27 cellular contexts compared by ENCODE assay signal in genomic region chr18:47577520-47577919, GRCh38.
"Had no signal": no experiment of that assay in that cellular context is flagged by ENCODE, and none has a peak within 500 bp of the region (broad histone marks: within the 10 kb centered on the region; RNA-seq: fewer than 3 reads in every experiment).

No MANE protein-coding gene starts in this region.

- H3K4me3 ChIP-seq: esophagus muscularis mucosa, heart right ventricle, pancreas, psoas muscle, sigmoid colon, thyroid gland had no signal

- H3K36me3 ChIP-seq: esophagus muscularis mucosa, heart right ventricle, pancreas, sigmoid colon, thyroid gland had no signal

- H3K9me3 ChIP-seq: esophagus muscularis mucosa, heart right ventricle, pancreas, psoas muscle, sigmoid colon, thyroid gland had no signal

- H3K4me1 ChIP-seq: esophagus muscularis mucosa, heart right ventricle, pancreas, psoas muscle, sigmoid colon had no signal

- H3K27me3 ChIP-seq: sigmoid colon, thyroid gland had no signal

- H3K36me3 Mint-ChIP-seq: activated CD8-positive, alpha-beta memory T cell treated with anti-CD3 and anti-CD28 coated beads, Interleukin-2, amount 10 ng/mL, durations not matched to agents 7 days and 5 days; activated naive CD4-positive, alpha-beta T cell treated with anti-CD3 and anti-CD28 coated beads, Interleukin-2, amount 50 U/mL, for 24 hours; mesothelial cell of epicardium; naive thymus-derived CD8-positive, alpha-beta T cell; stimulated activated effector memory CD8-positive, alpha-beta T cell treated with anti-CD3 and anti-CD28 coated beads, Interleukin-12 subunit alpha, Interleukin-12 subunit beta, amount 100 ng/mL, for 72 hours had no signal

- H3K9me3 Mint-ChIP-seq: activated B cell treated with CpG ODN at 0.5 μM for 24 hours; activated CD8-positive, alpha-beta T cell treated with anti-CD3 and anti-CD28 coated beads for 36 hours; activated naive CD4-positive, alpha-beta T cell treated with anti-CD3 and anti-CD28 coated beads, Interleukin-2, amount 50 U/mL, for 24 hours; activated naive CD8-positive, alpha-beta T cell treated with anti-CD3 and anti-CD28 coated beads, Interleukin-2, amount 50 U/mL, for 24 hours; activated T-helper 2 cell treated with anti-CD3 and anti-CD28 coated beads, Interferon-gamma antibody, Interleukin-2, Interleukin-4, amounts not matched to agents 10 μg/mL and 5 μg/mL and 100 μg/mL, durations not matched to agents 14 hours and 24 hours and 36 hours; mesothelial cell of epicardium; stimulated activated effector memory CD8-positive, alpha-beta T cell treated with anti-CD3 and anti-CD28 coated beads, Interleukin-12 subunit alpha, Interleukin-12 subunit beta, amount 100 ng/mL, for 72 hours; stimulated activated naive CD8-positive, alpha-beta T cell treated with anti-CD3 and anti-CD28 coated beads, Interleukin-15, amount 100 ng/mL, for 72 hours had no signal

- H3K27ac ChIP-seq: esophagus muscularis mucosa, heart right ventricle, pancreas, psoas muscle, sigmoid colon, thyroid gland had no signal

- DNase-seq: activated B cell treated with CpG ODN at 0.5 μM for 24 hours; activated CD4-positive, alpha-beta T cell treated with anti-CD3 and anti-CD28 coated beads, Interleukin-2, amount 50 U/mL, for 1 hour; activated CD8-positive, alpha-beta memory T cell treated with anti-CD3 and anti-CD28 coated beads, Interleukin-2, amount 10 ng/mL, durations not matched to agents 7 days and 5 days; activated CD8-positive, alpha-beta T cell treated with anti-CD3 and anti-CD28 coated beads for 36 hours; activated naive CD8-positive, alpha-beta T cell treated with anti-CD3 and anti-CD28 coated beads, Interleukin-2, amount 50 U/mL, for 24 hours; activated T-cell treated with anti-CD3 and anti-CD28 coated beads, Interleukin-2, amount 50 U/mL, for 48 hours; amygdala; central memory CD4-positive, alpha-beta T cell; foreskin melanocyte; heart right ventricle; islet precursor cell; left cardiac atrium; left ventricle myocardium superior; naive thymus-derived CD8-positive, alpha-beta T cell; pancreas; psoas muscle; sigmoid colon; small intestine; stimulated activated CD4-positive, alpha-beta T cell treated with anti-CD3 and anti-CD28 coated beads, Interleukin-4, amount 100 ng/mL, for 24 hours; stimulated activated naive CD8-positive, alpha-beta T cell treated with anti-CD3 and anti-CD28 coated beads, Interleukin-15, amount 100 ng/mL, for 72 hours; T-helper 2 cell; thyroid gland had no signal

- H3K27ac Mint-ChIP-seq: activated B cell treated with CpG ODN at 0.5 μM for 24 hours; activated CD8-positive, alpha-beta memory T cell treated with anti-CD3 and anti-CD28 coated beads, Interleukin-2, amount 10 ng/mL, durations not matched to agents 7 days and 5 days; activated CD8-positive, alpha-beta T cell treated with anti-CD3 and anti-CD28 coated beads for 36 hours; activated naive CD4-positive, alpha-beta T cell treated with anti-CD3 and anti-CD28 coated beads, Interleukin-2, amount 50 U/mL, for 24 hours; activated naive CD8-positive, alpha-beta T cell treated with anti-CD3 and anti-CD28 coated beads, Interleukin-2, amount 50 U/mL, for 24 hours; activated T-helper 2 cell treated with anti-CD3 and anti-CD28 coated beads, Interferon-gamma antibody, Interleukin-2, Interleukin-4, amounts not matched to agents 10 μg/mL and 5 μg/mL and 100 μg/mL, durations not matched to agents 14 hours and 24 hours and 36 hours; mesothelial cell of epicardium; naive thymus-derived CD8-positive, alpha-beta T cell; stimulated activated effector memory CD8-positive, alpha-beta T cell treated with anti-CD3 and anti-CD28 coated beads, Interleukin-12 subunit alpha, Interleukin-12 subunit beta, amount 100 ng/mL, for 72 hours; stimulated activated naive CD8-positive, alpha-beta T cell treated with anti-CD3 and anti-CD28 coated beads, Interleukin-15, amount 100 ng/mL, for 72 hours had no signal

- H3K4me1 Mint-ChIP-seq: activated B cell treated with CpG ODN at 0.5 μM for 24 hours; activated CD8-positive, alpha-beta memory T cell treated with anti-CD3 and anti-CD28 coated beads, Interleukin-2, amount 10 ng/mL, durations not matched to agents 7 days and 5 days; activated naive CD4-positive, alpha-beta T cell treated with anti-CD3 and anti-CD28 coated beads, Interleukin-2, amount 50 U/mL, for 24 hours; activated naive CD8-positive, alpha-beta T cell treated with anti-CD3 and anti-CD28 coated beads, Interleukin-2, amount 50 U/mL, for 24 hours; mesothelial cell of epicardium; naive thymus-derived CD8-positive, alpha-beta T cell; stimulated activated effector memory CD8-positive, alpha-beta T cell treated with anti-CD3 and anti-CD28 coated beads, Interleukin-12 subunit alpha, Interleukin-12 subunit beta, amount 100 ng/mL, for 72 hours; stimulated activated naive CD8-positive, alpha-beta T cell treated with anti-CD3 and anti-CD28 coated beads, Interleukin-15, amount 100 ng/mL, for 72 hours had no signal

- H3K4me3 Mint-ChIP-seq: activated B cell treated with CpG ODN at 0.5 μM for 24 hours; activated CD8-positive, alpha-beta memory T cell treated with anti-CD3 and anti-CD28 coated beads, Interleukin-2, amount 10 ng/mL, durations not matched to agents 7 days and 5 days; activated CD8-positive, alpha-beta T cell treated with anti-CD3 and anti-CD28 coated beads for 36 hours; activated naive CD4-positive, alpha-beta T cell treated with anti-CD3 and anti-CD28 coated beads, Interleukin-2, amount 50 U/mL, for 24 hours; activated naive CD8-positive, alpha-beta T cell treated with anti-CD3 and anti-CD28 coated beads, Interleukin-2, amount 50 U/mL, for 24 hours; mesothelial cell of epicardium; naive thymus-derived CD8-positive, alpha-beta T cell; stimulated activated effector memory CD8-positive, alpha-beta T cell treated with anti-CD3 and anti-CD28 coated beads, Interleukin-12 subunit alpha, Interleukin-12 subunit beta, amount 100 ng/mL, for 72 hours; stimulated activated naive CD8-positive, alpha-beta T cell treated with anti-CD3 and anti-CD28 coated beads, Interleukin-15, amount 100 ng/mL, for 72 hours had no signal
